1 cellular context compared by ENCODE assay signal in the genomic region with DNA sequence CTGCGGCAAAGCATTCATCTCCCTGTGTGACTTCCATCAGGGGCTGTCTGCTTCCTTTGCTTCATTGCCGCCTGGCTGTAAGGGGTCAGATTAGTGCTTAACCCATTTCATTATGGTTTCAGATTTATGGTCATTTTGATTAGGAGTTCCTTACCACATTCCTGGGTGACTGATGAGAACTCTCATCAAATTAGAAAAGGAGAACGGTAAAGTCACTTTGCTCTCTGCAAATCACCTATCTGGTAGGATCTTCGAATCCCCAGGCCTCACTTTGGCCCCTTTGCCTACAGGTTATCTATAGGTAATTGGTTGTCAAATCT.
A peak's percentile ranks its signal among the peaks of the same experiment; 100 is the strongest.
TF ChIP-seq lines count a peak whose summit lies in the region.

No MANE protein-coding gene starts in this region.

TF ChIP-seq in H1, 55 proteins besides CTCF, POLR2A, EP300 and RAD21:
- TF ChIP-seq TEAD4 (IDR thresholded peaks at IDR 0.05; ENCODE audit: low read depth, low read length) = no peak
- peak; percentile 19 for TF ChIP-seq ASH2L (IDR thresholded peaks at IDR 0.05; ENCODE audit: low read length)
- no peak for TF ChIP-seq SUZ12 (IDR thresholded peaks at IDR 0.05; ENCODE audit: low read length)
- TF ChIP-seq, protein P1, sequence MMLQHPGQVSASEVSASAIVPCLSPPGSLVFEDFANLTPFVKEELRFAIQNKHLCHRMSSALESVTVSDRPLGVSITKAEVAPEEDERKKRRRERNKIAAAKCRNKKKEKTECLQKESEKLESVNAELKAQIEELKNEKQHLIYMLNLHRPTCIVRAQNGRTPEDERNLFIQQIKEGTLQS (IDR thresholded peaks at IDR 0.05; ENCODE audit: insufficient read depth, low read depth, low read length) = no peak
